In the genomic region with DNA sequence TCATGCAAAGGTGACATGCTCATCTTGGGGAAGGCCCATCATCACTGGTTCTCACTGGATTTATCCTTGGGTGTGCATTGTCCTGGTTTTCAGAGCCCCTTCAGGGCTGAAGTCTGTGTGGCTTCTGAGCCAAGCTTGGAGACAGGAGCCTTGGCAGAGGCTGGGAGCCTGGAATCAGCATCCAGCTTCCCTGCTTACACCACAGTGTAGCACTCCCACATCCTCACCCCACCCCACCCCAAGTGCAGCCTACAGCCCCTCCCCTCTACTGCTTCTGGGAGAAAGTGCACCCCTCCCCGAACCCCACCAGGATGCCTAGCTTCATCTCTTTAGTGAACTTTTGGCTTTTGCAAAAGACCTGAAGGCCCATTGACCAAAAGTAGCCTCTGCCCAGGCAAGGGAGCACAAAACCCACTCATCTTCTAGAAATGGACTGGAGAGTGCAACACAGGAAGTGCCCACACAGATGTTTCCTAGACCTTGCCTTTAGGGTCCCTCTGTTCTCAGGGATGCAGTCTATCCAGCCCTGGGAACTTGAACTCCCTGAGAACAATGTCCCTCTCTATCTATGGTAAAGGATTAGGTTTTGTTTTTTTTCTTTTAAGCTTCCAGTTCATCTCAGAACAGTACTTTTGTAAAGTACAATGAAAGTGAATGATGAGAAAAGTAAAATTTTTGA, we compare ENCODE assay signal across 12 cellular contexts.
DNase-seq lines count a peak whose midpoint lies in the region; ATAC-seq lines count a peak whose summit lies in the region.
"Had no signal": no experiment of that assay in that cellular context is flagged by ENCODE, and none has a peak within 500 bp of the region (broad histone marks: within the 10 kb centered on the region; RNA-seq: fewer than 3 reads in every experiment).

No MANE protein-coding gene starts in this region.

- H3K9me3 ChIP-seq in BLaER1 (no peaks in the 10 kb centered on the region), mesodermal cell (ENCODE audit: control insufficient read depth, low read length) (no peaks in the 10 kb centered on the region)

- H3K4me1 ChIP-seq in BLaER1 (peaks cover 47% of the 10 kb centered on the region), mesodermal cell (ENCODE audit: control insufficient read depth, insufficient read depth, low read length, poor library complexity, severe bottlenecking) (peaks cover 3% of the 10 kb centered on the region)

- no peak overlapping the region for H3K27ac ChIP-seq in BLaER1
- H3K27ac ChIP-seq in cingulate gyrus (ENCODE audit: low read depth, low read length): peak overlapping the region; percentile 41
- H3K27ac ChIP-seq in mesodermal cell (ENCODE audit: low read depth, low read length, severe bottlenecking): peak overlapping the region; percentile 39

- H3K27me3 ChIP-seq in BLaER1: no peaks in the 10 kb centered on the region

- H3K4me3 ChIP-seq in BLaER1: no peak overlapping the region
- no peak overlapping the region for H3K4me3 ChIP-seq in mesodermal cell (ENCODE audit: extremely low read depth, insufficient read depth, low read length, poor library complexity, severe bottlenecking)

- WGBS in mesodermal cell (ENCODE audit: insufficient coverage in 2 of 2), 2 experiments: 83 to 100% methylated on average over 1 of the region's 1 CpG

- H4K20me1 ChIP-seq in BLaER1: 0 out of 2 replicates have a peak, but pooled peaks cover 4% of the 10 kb centered on the region

- ATAC-seq in GM18870 (IDR thresholded peaks at IDR 0.05; ENCODE audit: unreplicated experiment): no peak

- peak overlapping the region; percentile 77; the same call in 1 of the 2 replicates for H3K4me2 ChIP-seq in BLaER1

- DNase-seq in EH (ENCODE audit: low read depth) (peak; percentile 13), NCI-H1417 treated with DMSO at 0.1 percent for 48 hours (lab: John Stamatoyannopoulos, UW) (no peak), NCI-H82 treated with DMSO at 0.1 percent for 48 hours (lab: John Stamatoyannopoulos, UW; ENCODE audit: unreplicated experiment) (no peak)
- DNase-seq: activated CD4-positive, alpha-beta memory T cell treated with anti-CD3 and anti-CD28 coated beads, Interleukin-2, amount 10 ng/mL, durations not matched to agents 7 days and 5 days; activated naive CD4-positive, alpha-beta T cell; DND-41; NCI-H1105 treated with DMSO at 0.1 percent for 48 hours; stimulated activated CD4-positive, alpha-beta T cell treated with anti-CD3 and anti-CD28 coated beads, Interleukin-4, amount 100 ng/mL, for 1 hour had no signal

- H3K36me3 ChIP-seq in BLaER1: no peaks in the 10 kb centered on the region
- H3K36me3 ChIP-seq in mesodermal cell (ENCODE audit: control insufficient read depth, insufficient read depth, low read length): peaks cover 11% of the 10 kb centered on the region

- H3K9ac ChIP-seq in BLaER1: no peak overlapping the region
